In the genomic region with DNA sequence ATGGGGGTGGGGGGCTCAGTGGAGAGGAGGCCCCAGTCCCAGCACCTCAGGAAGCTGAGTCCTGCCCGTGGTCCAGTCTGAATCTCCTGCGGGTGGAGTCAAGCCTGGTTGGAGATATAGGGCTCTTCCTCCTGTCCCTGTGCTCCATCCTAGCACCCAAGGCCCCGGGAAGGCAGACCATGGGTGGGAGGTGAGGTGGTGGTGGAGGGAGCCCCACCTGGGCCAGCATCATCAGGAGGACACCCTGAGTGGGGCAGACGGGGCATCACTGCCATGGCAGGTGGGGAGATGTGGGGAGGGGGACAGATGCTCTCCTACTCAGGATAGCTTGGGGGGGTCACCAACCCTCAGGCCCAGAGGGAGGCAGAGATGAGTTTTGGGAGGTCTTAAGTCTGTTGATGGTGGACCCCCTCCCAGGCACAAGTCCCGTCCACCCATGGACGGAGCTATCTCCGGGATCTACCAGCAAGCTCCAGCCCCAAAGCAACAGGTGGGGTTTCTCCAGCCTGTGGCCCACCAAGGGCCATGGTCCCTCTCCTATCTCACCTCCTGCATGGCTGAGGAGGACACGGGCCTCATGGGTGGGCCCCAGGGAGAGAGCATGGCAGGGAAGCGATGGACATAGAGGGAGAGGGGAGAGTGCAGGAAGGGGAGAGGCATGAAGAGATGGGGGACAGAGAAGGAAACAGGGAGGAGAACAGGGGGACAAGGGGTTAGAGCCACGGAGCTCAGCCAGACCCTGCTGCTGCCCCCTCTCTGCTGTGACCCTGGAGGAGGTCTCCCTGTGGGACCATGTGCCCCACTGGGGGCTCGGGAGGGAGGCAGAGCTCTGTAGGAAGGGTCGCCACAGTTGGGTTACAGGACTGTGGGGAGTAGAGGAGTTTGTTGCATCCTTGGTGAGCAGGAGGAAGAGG, we compare ENCODE assay signal across 18 cellular contexts. TPM values are rescaled to one million over a fixed set of nuclear protein-coding genes. Genes with fewer than 3 reads are reported as not detected.
DNase-seq lines count a peak whose midpoint lies in the region; ATAC-seq and TF ChIP-seq lines count a peak whose summit lies in the region.
"Had no signal": no experiment of that assay in that cellular context is flagged by ENCODE, and none has a peak within 500 bp of the region (broad histone marks: within the 10 kb centered on the region; RNA-seq: fewer than 3 reads in every experiment).

No MANE protein-coding gene starts in this region.

- TF ChIP-seq CTCF in GM10266 (IDR thresholded peaks at IDR 0.05; ENCODE audit: control insufficient read depth, insufficient read depth, low read depth, missing control alignments) (no peak), osteocyte (IDR thresholded peaks at IDR 0.05) (no peak)

- no peaks in the 10 kb centered on the region for H3K4me1 Mint-ChIP-seq in activated CD4-positive, alpha-beta T cell treated with anti-CD3 and anti-CD28 coated beads, Interleukin-2, amount 10 ng/mL, durations not matched to agents 24 days and 14 days
- H3K4me1 Mint-ChIP-seq in dendritic cell treated with granulocyte-macrophage colony-stimulating factor and Interleukin-4, amounts not matched to agents 40 ng/mL and 50 ng/mL, for 4 days (ENCODE audit: low read depth): peaks cover 23% of the 10 kb centered on the region
- no peaks in the 10 kb centered on the region for H3K4me1 Mint-ChIP-seq in osteocyte (ENCODE audit: unreplicated experiment)
- H3K4me1 Mint-ChIP-seq: B cell had no signal

- H3K27me3 Mint-ChIP-seq in activated CD4-positive, alpha-beta T cell treated with anti-CD3 and anti-CD28 coated beads, Interleukin-2, amount 10 ng/mL, durations not matched to agents 24 days and 14 days: peaks cover 2% of the 10 kb centered on the region
- peaks cover 69% of the 10 kb centered on the region for H3K27me3 Mint-ChIP-seq in dendritic cell treated with granulocyte-macrophage colony-stimulating factor and Interleukin-4, amounts not matched to agents 40 ng/mL and 50 ng/mL, for 4 days
- peaks cover 28% of the 10 kb centered on the region for H3K27me3 Mint-ChIP-seq in osteocyte (ENCODE audit: unreplicated experiment)
- H3K27me3 Mint-ChIP-seq: B cell had no signal

- H3K9me3 Mint-ChIP-seq in activated CD4-positive, alpha-beta T cell treated with anti-CD3 and anti-CD28 coated beads, Interleukin-2, amount 10 ng/mL, durations not matched to agents 24 days and 14 days: no peaks in the 10 kb centered on the region
- no peaks in the 10 kb centered on the region for H3K9me3 Mint-ChIP-seq in dendritic cell treated with granulocyte-macrophage colony-stimulating factor and Interleukin-4, amounts not matched to agents 40 ng/mL and 50 ng/mL, for 4 days
- H3K9me3 Mint-ChIP-seq in osteocyte (ENCODE audit: unreplicated experiment): no peaks in the 10 kb centered on the region

- no peak overlapping the region for H3K27ac Mint-ChIP-seq in activated CD4-positive, alpha-beta T cell treated with anti-CD3 and anti-CD28 coated beads, Interleukin-2, amount 10 ng/mL, durations not matched to agents 24 days and 14 days
- peak overlapping the region; percentile 25 for H3K27ac Mint-ChIP-seq in dendritic cell treated with granulocyte-macrophage colony-stimulating factor and Interleukin-4, amounts not matched to agents 40 ng/mL and 50 ng/mL, for 4 days
- no peak overlapping the region for H3K27ac Mint-ChIP-seq in osteocyte (ENCODE audit: unreplicated experiment)
- H3K27ac Mint-ChIP-seq: B cell had no signal

- H3K36me3 Mint-ChIP-seq in activated CD4-positive, alpha-beta T cell treated with anti-CD3 and anti-CD28 coated beads, Interleukin-2, amount 10 ng/mL, durations not matched to agents 24 days and 14 days (ENCODE audit: low read depth): no peaks in the 10 kb centered on the region
- no peaks in the 10 kb centered on the region for H3K36me3 Mint-ChIP-seq in dendritic cell treated with granulocyte-macrophage colony-stimulating factor and Interleukin-4, amounts not matched to agents 40 ng/mL and 50 ng/mL, for 4 days (ENCODE audit: low read depth)
- no peaks in the 10 kb centered on the region for H3K36me3 Mint-ChIP-seq in osteocyte (ENCODE audit: unreplicated experiment)

- intact Hi-C loops in activated CD4-positive, alpha-beta T cell treated with anti-CD3 and anti-CD28 coated beads, Interleukin-2, amount 10 ng/mL, durations not matched to agents 24 days and 14 days (cut with micrococcal nuclease): no loop called here
- intact Hi-C loops in dendritic cell treated with granulocyte-macrophage colony-stimulating factor and Interleukin-4, amounts not matched to agents 40 ng/mL and 50 ng/mL, for 4 days (cut with micrococcal nuclease): no loop called here

- ATAC-seq in GM18907 (IDR thresholded peaks at IDR 0.05; ENCODE audit: unreplicated experiment) (no peak), HG03442 (IDR thresholded peaks at IDR 0.05; ENCODE audit: unreplicated experiment) (no peak)

- DNase-seq in activated CD4-positive, alpha-beta T cell treated with anti-CD3 and anti-CD28 coated beads, Interleukin-2, amount 10 ng/mL, durations not matched to agents 24 days and 14 days: peak; percentile 42
- no peak for DNase-seq in activated CD4-positive, alpha-beta T cell treated with anti-CD3 and anti-CD28 coated beads for 4 hours
- DNase-seq in GM10266 (ENCODE audit: extremely low spot score) (peak; percentile 12), osteocyte (ENCODE audit: extremely low spot score, unreplicated experiment) (peak; percentile 63)
- DNase-seq in stimulated activated naive CD4-positive, alpha-beta T cell treated with Interleukin-2 at 50 U/mL for 16 hours (lab: John Stamatoyannopoulos, UW): no peak
- DNase-seq: GDM1, HCEC 1CT, IMR-90, NCI-H1105, NCI-H226, NCI-H510A treated with DMSO at 0.1 percent for 48 hours, NCI-H748 treated with DMSO at 0.1 percent for 48 hours had no signal

- H3K4me3 Mint-ChIP-seq in activated CD4-positive, alpha-beta T cell treated with anti-CD3 and anti-CD28 coated beads, Interleukin-2, amount 10 ng/mL, durations not matched to agents 24 days and 14 days: no peak overlapping the region
- no peak overlapping the region for H3K4me3 Mint-ChIP-seq in dendritic cell treated with granulocyte-macrophage colony-stimulating factor and Interleukin-4, amounts not matched to agents 40 ng/mL and 50 ng/mL, for 4 days
- H3K4me3 Mint-ChIP-seq in osteocyte (ENCODE audit: unreplicated experiment): no peak overlapping the region
- H3K4me3 Mint-ChIP-seq: B cell had no signal

RNA-seq across cellular contexts. Expression of gene MRGPRE, which starts 1.3 kb away (rescaled TPM):
- not detected in 2 replicates for total RNA-seq in activated CD4-positive, alpha-beta T cell treated with anti-CD3 and anti-CD28 coated beads, Interleukin-2, amount 10 ng/mL, durations not matched to agents 24 days and 14 days
- not detected in 2 replicates for total RNA-seq in osteocyte
- total RNA-seq: A172, B cell, GM23248, IMR-90 had no signal

RNA-seq across cellular contexts. Expression of gene MRGPRG, which starts 12.3 kb away (rescaled TPM):
- total RNA-seq in activated CD4-positive, alpha-beta T cell treated with anti-CD3 and anti-CD28 coated beads, Interleukin-2, amount 10 ng/mL, durations not matched to agents 24 days and 14 days: not detected in 2 replicates
- total RNA-seq in osteocyte: not detected in 2 replicates
- total RNA-seq: A172, B cell, GM23248, IMR-90 had no signal

Comparison
In these comparisons a context has a peak if more than half of its experiments do, and no peak if none do; other contexts are left out.
1. DNase-seq: peak in activated CD4-positive, alpha-beta T cell treated with anti-CD3 and anti-CD28 coated beads, Interleukin-2, amount 10 ng/mL, durations not matched to agents 24 days and 14 days (single experiment), GM10266 (single experiment) and osteocyte (single experiment); none in activated CD4-positive, alpha-beta T cell treated with anti-CD3 and anti-CD28 coated beads for 4 hours (0 of 2) and stimulated activated naive CD4-positive, alpha-beta T cell treated with Interleukin-2 at 50 U/mL for 16 hours (single experiment).